ENCODE assay signal across 17 cellular contexts in genomic region chr1:101250219-101250618, GRCh38.
"Had no signal": no experiment of that assay in that cellular context is flagged by ENCODE, and none has a peak within 500 bp of the region (broad histone marks: within the 10 kb centered on the region; RNA-seq: fewer than 3 reads in every experiment).

No MANE protein-coding gene starts in this region.

- H3K27ac ChIP-seq: ascending aorta, breast epithelium, hepatocyte had no signal

- H3K36me3 Mint-ChIP-seq: natural killer cell had no signal

- H2AFZ ChIP-seq: hepatocyte had no signal

- H3K79me2 ChIP-seq: hepatocyte had no signal

- H3K4me3 ChIP-seq: breast epithelium, hepatocyte, left lung had no signal

- H3K4me1 ChIP-seq: ascending aorta, breast epithelium had no signal

- H3K4me2 ChIP-seq: hepatocyte had no signal

- H3K27me3 ChIP-seq: ascending aorta, hepatocyte, left lung had no signal

- ATAC-seq: activated CD8-positive, alpha-beta T cell treated with anti-CD3 and anti-CD28 coated beads, Interleukin-2, amount 10 ng/mL, durations not matched to agents 7 days and 5 days; esophagus mucosa; left lung; natural killer cell; stimulated activated naive CD8-positive, alpha-beta T cell treated with anti-CD3 and anti-CD28 coated beads, Interleukin-15, Interleukin-2, amounts not matched to agents 100 U/mL and 50 U/mL, for 24 hours had no signal

- H3K9me3 ChIP-seq: ascending aorta, breast epithelium, left lung had no signal

- DNase-seq: activated CD4-positive, alpha-beta T cell treated with anti-CD3 and anti-CD28 coated beads for 4 hours; activated CD8-positive, alpha-beta memory T cell treated with anti-CD3 and anti-CD28 coated beads, Interleukin-2, amount 50 U/mL, for 4 hours; activated CD8-positive, alpha-beta T cell treated with anti-CD3 and anti-CD28 coated beads, Interleukin-2, amount 10 ng/mL, durations not matched to agents 7 days and 5 days; activated naive CD4-positive, alpha-beta T cell; cerebellar nuclear complex; endodermal cell; left lung; mammary epithelial cell; natural killer cell; stimulated activated CD4-positive, alpha-beta T cell treated with anti-CD3 and anti-CD28 coated beads, Interleukin-2, amount 100 ng/mL, for 48 hours; stimulated activated naive CD8-positive, alpha-beta T cell treated with anti-CD3 and anti-CD28 coated beads, Interleukin-15, Interleukin-2, amounts not matched to agents 100 U/mL and 50 U/mL, for 24 hours; T-helper 2 cell; trophoblast cell had no signal

- H3K27ac Mint-ChIP-seq: activated CD8-positive, alpha-beta T cell treated with anti-CD3 and anti-CD28 coated beads, Interleukin-2, amount 10 ng/mL, durations not matched to agents 7 days and 5 days; endodermal cell had no signal

- H3K4me3 Mint-ChIP-seq: activated CD8-positive, alpha-beta T cell treated with anti-CD3 and anti-CD28 coated beads, Interleukin-2, amount 10 ng/mL, durations not matched to agents 7 days and 5 days; endodermal cell; natural killer cell had no signal

- H3K9me3 Mint-ChIP-seq: endodermal cell, natural killer cell had no signal

- H3K36me3 ChIP-seq: ascending aorta, breast epithelium, left lung had no signal
